ENCODE assay signal across 28 cellular contexts in the genomic region with DNA sequence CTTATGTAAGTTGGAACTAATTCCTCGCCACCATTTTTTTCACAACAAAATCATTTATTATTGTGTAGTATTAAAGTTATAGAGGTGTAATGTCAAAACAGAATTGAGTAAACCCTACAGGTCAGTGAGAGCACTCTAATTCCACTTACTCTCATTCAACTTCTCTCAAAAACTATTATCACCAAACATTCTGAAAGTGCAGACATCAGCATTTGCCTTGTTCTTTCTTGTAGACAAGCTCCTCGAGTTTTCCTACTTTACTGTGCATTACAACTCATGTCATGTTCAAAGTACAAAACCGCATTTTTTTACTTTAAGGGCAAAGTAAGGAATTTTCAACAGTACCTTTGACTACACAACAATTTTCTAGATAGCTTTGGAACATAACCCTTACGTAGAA.
"Had no signal": no experiment of that assay in that cellular context is flagged by ENCODE, and none has a peak within 500 bp of the region (broad histone marks: within the 10 kb centered on the region; RNA-seq: fewer than 3 reads in every experiment).

No MANE protein-coding gene starts in this region.

- H3K27ac ChIP-seq: lower lobe of right lung, pancreas, prostate gland, sigmoid colon, spleen, tibial nerve, upper lobe of left lung, vagina had no signal

- ATAC-seq: left cardiac atrium; left lobe of liver; lower lobe of right lung; naive thymus-derived CD8-positive, alpha-beta T cell; pancreas; right cardiac atrium; stimulated activated memory B cell treated with anti-CD40 and anti-IgM and Interleukin-4, amounts not matched to agents 10 μg/mL and 1 μg/mL and 100 μg/mL, for 72 hours; stimulated activated naive CD8-positive, alpha-beta T cell treated with anti-CD3 and anti-CD28 coated beads, Interleukin-15, amount 100 ng/mL, for 72 hours had no signal

- FAIRE-seq: keratinocyte, pancreas, small intestine had no signal

- H3K4me3 ChIP-seq: lower lobe of right lung, pancreas, prostate gland, sigmoid colon, spleen, tibial nerve, upper lobe of left lung, vagina had no signal

- H3K4me1 ChIP-seq: pancreas, prostate gland, sigmoid colon had no signal

- H3K27me3 ChIP-seq: pancreas, sigmoid colon, spleen, tibial nerve, upper lobe of left lung, vagina had no signal

- H3K9me3 ChIP-seq: lower lobe of right lung, pancreas, prostate gland, sigmoid colon, spleen, tibial nerve, upper lobe of left lung, vagina had no signal

- DNase-seq: kidney glomerular epithelial cell; left cardiac atrium; lower lobe of right lung; mammary epithelial cell; mesenchymal stem cell; naive thymus-derived CD8-positive, alpha-beta T cell; nucleus accumbens; pancreas; posterior cingulate gyrus; retina; right cardiac atrium; sigmoid colon; small intestine; spleen; stimulated activated CD4-positive, alpha-beta T cell treated with anti-CD3 and anti-CD28 coated beads, Interleukin-1b, Interleukin-23, amount 100 ng/mL, for 48 hours; stimulated activated CD4-positive, alpha-beta T cell treated with anti-CD3 and anti-CD28 coated beads, Interleukin-2, amount 100 ng/mL, for 48 hours; stimulated activated CD4-positive, alpha-beta T cell treated with anti-CD3 and anti-CD28 coated beads, Interleukin-4, amount 100 ng/mL, for 4 hours; stimulated activated CD8-positive, alpha-beta memory T cell treated with anti-CD3 and anti-CD28 coated beads, Interleukin-4, amount 100 ng/mL, for 48 hours; stimulated activated naive CD4-positive, alpha-beta T cell treated with Interleukin-2 at 50 U/mL for 16 hours; stimulated activated naive CD8-positive, alpha-beta T cell treated with anti-CD3 and anti-CD28 coated beads, Interleukin-15, amount 100 ng/mL, for 72 hours; substantia nigra; upper lobe of left lung had no signal

- H3K36me3 ChIP-seq: lower lobe of right lung, pancreas, prostate gland, sigmoid colon, spleen, tibial nerve, upper lobe of left lung, vagina had no signal
